18 cellular contexts compared by ENCODE assay signal in the genomic region with DNA sequence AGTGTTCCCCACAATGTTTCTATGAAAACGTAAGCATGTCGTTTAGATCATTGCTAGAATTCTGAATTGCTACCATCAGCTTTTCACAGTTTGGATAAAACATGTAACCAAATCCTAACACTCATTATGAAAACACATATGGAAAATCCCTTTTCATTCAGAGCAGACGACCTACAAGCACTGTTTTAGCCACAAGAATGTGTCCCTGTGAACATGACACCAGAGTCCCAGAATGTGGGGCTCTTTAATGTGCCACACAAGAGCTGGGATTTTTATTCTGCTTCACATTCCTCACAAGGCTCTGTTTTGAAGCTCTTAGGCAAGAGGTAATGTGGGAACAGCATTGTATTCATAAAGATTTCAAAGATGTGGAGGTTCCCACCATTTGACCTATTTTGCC.
DNase-seq lines count a peak whose midpoint lies in the region; FAIRE-seq and TF ChIP-seq lines count a peak whose summit lies in the region.
"Had no signal": no experiment of that assay in that cellular context is flagged by ENCODE, and none has a peak within 500 bp of the region (broad histone marks: within the 10 kb centered on the region; RNA-seq: fewer than 3 reads in every experiment).

No MANE protein-coding gene starts in this region.

- H2BK15ac ChIP-seq in mesendoderm (replicated peaks; ENCODE audit: low read depth) = no peak overlapping the region

- H2AK5ac ChIP-seq in mesendoderm (ENCODE audit: low read length) = no peak overlapping the region

- H3K56ac ChIP-seq in mesendoderm (ENCODE audit: low read length) = peak overlapping the region; percentile 22

- no peak overlapping the region for H3K23ac ChIP-seq in mesendoderm (ENCODE audit: low read length)

- H3K27ac ChIP-seq in mesendoderm (ENCODE audit: low read depth, low read length) (no peak overlapping the region), small intestine (ENCODE audit: low read depth in 1 of 2, low read length in 1 of 2) (no peak overlapping the region), ascending aorta (no peak overlapping the region)
- H3K27ac ChIP-seq: heart left ventricle, lower lobe of right lung, ovary had no signal

- no peak overlapping the region for H2BK120ac ChIP-seq in mesendoderm (ENCODE audit: low read depth, low read length)

- H3K4me3 ChIP-seq in mesendoderm (ENCODE audit: low read length) = no peak overlapping the region
- H3K4me3 ChIP-seq in small intestine (ENCODE audit: low read depth in 1 of 2, low read length in 2 of 2) = no peak overlapping the region
- H3K4me3 ChIP-seq in ascending aorta = no peak overlapping the region
- H3K4me3 ChIP-seq: heart left ventricle, lower lobe of right lung, ovary had no signal

- H3K79me1 ChIP-seq in mesendoderm (ENCODE audit: low read length) = no peaks in the 10 kb centered on the region

- no peaks in the 10 kb centered on the region for H3K27me3 ChIP-seq in mesendoderm (ENCODE audit: insufficient read depth, low read length, poor library complexity)
- no peaks in the 10 kb centered on the region for H3K27me3 ChIP-seq in small intestine (ENCODE audit: control insufficient read depth in 2 of 2, insufficient read depth in 2 of 2, low read length in 2 of 2)
- no peaks in the 10 kb centered on the region for H3K27me3 ChIP-seq in ascending aorta
- H3K27me3 ChIP-seq: heart left ventricle, ovary had no signal

- H4K5ac ChIP-seq in mesendoderm (ENCODE audit: low read length) = no peak overlapping the region

- no peaks in the 10 kb centered on the region for H3K9me3 ChIP-seq in small intestine (ENCODE audit: control insufficient read depth, low read depth)
- no peaks in the 10 kb centered on the region for H3K9me3 ChIP-seq in ascending aorta
- H3K9me3 ChIP-seq: heart left ventricle, lower lobe of right lung, ovary had no signal

- no peak overlapping the region for H2BK5ac ChIP-seq in mesendoderm (ENCODE audit: low read length)

- intact Hi-C loops in ascending aorta (cut with DNase I) = no loop called here

- no peak overlapping the region for H3K4me2 ChIP-seq in mesendoderm (ENCODE audit: low read length)

- H3K36me3 ChIP-seq in mesendoderm (ENCODE audit: control insufficient read depth, insufficient read depth, low read length) (no peaks in the 10 kb centered on the region), small intestine (ENCODE audit: control insufficient read depth in 2 of 2, insufficient read depth in 2 of 2, low read length in 2 of 2) (no peaks in the 10 kb centered on the region), ascending aorta (no peaks in the 10 kb centered on the region)
- H3K36me3 ChIP-seq: heart left ventricle, lower lobe of right lung, ovary had no signal

- no peaks in the 10 kb centered on the region for H3K79me2 ChIP-seq in mesendoderm (ENCODE audit: control insufficient read depth, insufficient read depth, low read length)

- TF ChIP-seq CTCF in ascending aorta (IDR thresholded peaks at IDR 0.05) = no peak

- H3K4ac ChIP-seq in mesendoderm (ENCODE audit: low read depth, low read length) = no peak overlapping the region

- H3K4me1 ChIP-seq in mesendoderm (ENCODE audit: control insufficient read depth, low read depth, low read length) (peaks cover 15% of the 10 kb centered on the region), small intestine (ENCODE audit: control insufficient read depth in 2 of 2, insufficient read depth in 1 of 2, low read depth in 1 of 2, low read length in 1 of 2) (no peaks in the 10 kb centered on the region), ascending aorta (no peaks in the 10 kb centered on the region)

- DNase-seq in EH (ENCODE audit: low read depth) (peak; percentile 83), H4 (ENCODE audit: low spot score) (peak; percentile 14), SK-MEL-5 (ENCODE audit: low read depth, low spot score) (peak; percentile 17), mesendoderm (peak; percentile 74), DMS114 treated with DMSO at 0.1 percent for 48 hours (lab: John Stamatoyannopoulos, UW; ENCODE audit: unreplicated experiment) (no peak), NCI-H2081 (lab: John Stamatoyannopoulos, UW) (no peak), small intestine (no peak), ascending aorta (ENCODE audit: low spot score in 2 of 2) (no peak)
- DNase-seq: amygdala; effector memory CD8-positive, alpha-beta T cell; heart left ventricle; KG1; lower lobe of right lung; NCI-H2171 treated with DMSO at 0.1 percent for 48 hours; stimulated activated CD4-positive, alpha-beta T cell treated with anti-CD3 and anti-CD28 coated beads, Interleukin-2, amount 100 ng/mL, for 48 hours; stimulated activated naive CD4-positive, alpha-beta T cell; T-helper 9 cell had no signal

- no peak for FAIRE-seq in small intestine (lab: Jason Lieb, UNC)

- no peak overlapping the region for H3K9ac ChIP-seq in mesendoderm (ENCODE audit: low read length)

- H4K8ac ChIP-seq in mesendoderm (ENCODE audit: low read depth, low read length) = no peak overlapping the region

- no CpG with 5 or more reads among the region's 3 CpGs for WGBS in mesendoderm (ENCODE audit: extremely low coverage, insufficient coverage, low lambda C conversion rate)
- WGBS in small intestine, 3 donors = 58 to 73% (median 60%) methylated on average over 3 of the region's 3 CpGs

- H3K18ac ChIP-seq in mesendoderm (ENCODE audit: low read length) = peak overlapping the region; percentile 61

- in situ Hi-C loops in SK-MEL-5 (cut with HindIII; ENCODE audit: low pct_unique_long_range_greater_than_20kb, low sequenced_read_pairs) = no loop called here

Comparison
In these comparisons a context has a peak if more than half of its experiments do, and no peak if none do; other contexts are left out.
1. DNase-seq: peak in EH (single experiment), H4 (single experiment), SK-MEL-5 (single experiment) and mesendoderm (single experiment); none in DMS114 treated with DMSO at 0.1 percent for 48 hours (single experiment), NCI-H2081 (0 of 2), small intestine (single experiment) and ascending aorta (0 of 2).